In genomic region chr7:25255603-25256320, GRCh38 we compare ENCODE assay signal across 17 cellular contexts. TPM values are rescaled to one million over a fixed set of nuclear protein-coding genes. Genes with fewer than 3 reads are reported as not detected.
"Had no signal": no experiment of that assay in that cellular context is flagged by ENCODE, and none has a peak within 500 bp of the region (broad histone marks: within the 10 kb centered on the region; RNA-seq: fewer than 3 reads in every experiment).

No MANE protein-coding gene starts in this region.

- ATAC-seq: activated CD4-positive, alpha-beta T cell treated with anti-CD3 and anti-CD28 coated beads for 36 hours; activated CD8-positive, alpha-beta T cell treated with anti-CD3 and anti-CD28 coated beads, Interleukin-2, amount 10 ng/mL, durations not matched to agents 7 days and 5 days; left lung had no signal

- DNase-seq: activated CD4-positive, alpha-beta T cell treated with anti-CD3 and anti-CD28 coated beads for 36 hours; activated CD8-positive, alpha-beta memory T cell treated with anti-CD3 and anti-CD28 coated beads, Interleukin-2, amount 50 U/mL, for 48 hours; activated CD8-positive, alpha-beta T cell treated with anti-CD3 and anti-CD28 coated beads, Interleukin-2, amount 10 ng/mL, durations not matched to agents 7 days and 5 days; aorta; cortex of kidney; effector CD8-positive, alpha-beta T cell; stimulated activated CD4-positive, alpha-beta T cell treated with anti-CD3 and anti-CD28 coated beads, Interleukin-2, amount 100 ng/mL, for 48 hours; stimulated activated naive CD4-positive, alpha-beta T cell treated with Interleukin-2 at 50 U/mL for 16 hours; T-helper 1 cell; upper lobe of left lung had no signal

RNA-seq across cellular contexts. Expression of gene NPVF, which starts 27.5 kb away (rescaled TPM):
- total RNA-seq: activated CD4-positive, alpha-beta T cell treated with anti-CD3 and anti-CD28 coated beads for 36 hours; activated CD8-positive, alpha-beta T cell treated with anti-CD3 and anti-CD28 coated beads, Interleukin-2, amount 10 ng/mL, durations not matched to agents 7 days and 5 days; aorta; cardiac muscle cell; epithelial cell of proximal tubule; glomerular endothelial cell; left lung; mucosa of gallbladder; natural killer cell treated with Interleukin-12 subunit alpha and Interleukin-12 subunit beta and Interleukin-15 and Interleukin-18, amount 100 ng/mL, for 72 hours; osteoblast; upper lobe of left lung had no signal
